ENCODE assay signal across 8 cellular contexts in the genomic region with DNA sequence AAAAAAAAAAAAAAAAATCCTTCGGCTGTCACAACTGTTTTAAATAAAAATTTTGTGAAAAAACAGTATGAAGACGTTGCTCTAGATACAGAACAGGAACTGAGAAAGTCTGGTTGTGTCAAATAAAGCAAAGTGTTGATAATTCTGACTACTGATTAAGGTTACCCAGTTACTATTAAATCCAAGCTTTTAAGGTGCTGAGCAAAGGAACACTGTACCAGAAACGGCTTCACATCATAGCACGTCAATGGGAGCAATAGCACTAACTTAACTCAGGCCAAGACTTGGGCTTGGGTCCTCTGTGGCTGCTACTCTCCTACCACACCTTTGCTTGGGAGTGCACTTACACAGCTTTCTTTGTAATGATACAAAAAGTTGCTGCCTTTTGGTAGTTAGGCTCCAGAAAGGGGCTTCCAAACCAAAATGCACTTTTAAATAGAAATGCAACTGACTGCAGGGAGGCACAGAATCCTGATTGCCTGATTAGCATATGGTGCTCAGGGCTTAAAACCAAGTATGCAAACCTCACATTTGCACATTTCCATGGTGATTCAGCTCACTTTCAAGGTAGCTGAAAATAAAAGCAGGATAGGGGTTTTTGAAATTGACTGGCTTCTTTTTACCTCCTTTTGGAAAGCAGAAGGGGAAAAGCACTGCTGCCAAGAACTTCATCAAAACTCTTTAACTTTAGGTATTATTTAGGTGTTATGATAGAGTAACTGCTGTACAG. TPM values are rescaled to one million over a fixed set of nuclear protein-coding genes. Genes with fewer than 3 reads are reported as not detected.
DNase-seq lines count a peak whose midpoint lies in the region; ATAC-seq and TF ChIP-seq lines count a peak whose summit lies in the region.

No MANE protein-coding gene starts in this region.

- DNase-seq in CD4-positive, CD25-positive, alpha-beta regulatory T cell: peak in 1 of 3 donors; percentile 45
- peak; percentile 76 for DNase-seq in Karpas-422
- DNase-seq in central memory CD8-positive, alpha-beta T cell (ENCODE audit: low spot score in 2 of 2): no peak
- DNase-seq in naive thymus-derived CD8-positive, alpha-beta T cell: no peak
- no peak for DNase-seq in medulla oblongata (ENCODE audit: extremely low spot score)
- no peak for DNase-seq in stimulated activated CD4-positive, alpha-beta T cell treated with anti-CD3 and anti-CD28 coated beads, Interleukin-4, amount 100 ng/mL, for 4 hours
- no peak for DNase-seq in globus pallidus (ENCODE audit: low spot score)
- no peak for DNase-seq in neural progenitor cell (ENCODE audit: low spot score)

- peak overlapping the region; percentile 97 for H3K4me2 ChIP-seq in Karpas-422 (ENCODE audit: low read depth, low read length, poor library complexity, severe bottlenecking)
- H3K4me2 ChIP-seq in neural progenitor cell: no peak overlapping the region

- peak overlapping the region; percentile 99 for H3K4me3 ChIP-seq in CD4-positive, CD25-positive, alpha-beta regulatory T cell (ENCODE audit: low read depth, low read length)
- peak overlapping the region; percentile 9; the same call in 1 of the 2 replicates for H3K4me3 ChIP-seq in Karpas-422 (ENCODE audit: low read length)
- no peak overlapping the region for H3K4me3 ChIP-seq in neural progenitor cell

- peaks cover 76% of the 10 kb centered on the region for H3K4me1 ChIP-seq in CD4-positive, CD25-positive, alpha-beta regulatory T cell (ENCODE audit: control insufficient read depth, insufficient read depth, low read length, poor library complexity, severe bottlenecking)
- H3K4me1 ChIP-seq in Karpas-422 (ENCODE audit: low read length): peaks cover 86% of the 10 kb centered on the region
- H3K4me1 ChIP-seq in neural progenitor cell: peaks cover 38% of the 10 kb centered on the region

- H3K27ac ChIP-seq in CD4-positive, CD25-positive, alpha-beta regulatory T cell (ENCODE audit: insufficient read depth, low read length, poor library complexity, severe bottlenecking): peak overlapping the region; percentile 82
- H3K27ac ChIP-seq in Karpas-422 (ENCODE audit: low read length): peak overlapping the region; percentile 93
- H3K27ac ChIP-seq in neural progenitor cell: no peak overlapping the region

- H3K9ac ChIP-seq in Karpas-422 (ENCODE audit: low read length) (peak overlapping the region; percentile 22), neural progenitor cell (no peak overlapping the region)

- H3K27ac Mint-ChIP-seq in CD4-positive, CD25-positive, alpha-beta regulatory T cell: peak overlapping the region; percentile 88 to 97 (median 97)
- peak overlapping the region; percentile 98 for H3K27ac Mint-ChIP-seq in central memory CD8-positive, alpha-beta T cell (ENCODE audit: low read depth)
- H3K27ac Mint-ChIP-seq in naive thymus-derived CD8-positive, alpha-beta T cell: peak overlapping the region; percentile 89 to 99 (median 96)
- H3K27ac Mint-ChIP-seq in neural progenitor cell: no peak overlapping the region

- H4K20me1 ChIP-seq in Karpas-422 (ENCODE audit: insufficient read depth, low read depth, low read length) (peaks cover 48% of the 10 kb centered on the region), neural progenitor cell (ENCODE audit: low read depth) (peaks cover 64% of the 10 kb centered on the region)

- H3K27me3 ChIP-seq in CD4-positive, CD25-positive, alpha-beta regulatory T cell (ENCODE audit: control insufficient read depth, insufficient read depth, low read length): no peaks in the 10 kb centered on the region
- no peaks in the 10 kb centered on the region for H3K27me3 ChIP-seq in Karpas-422 (ENCODE audit: low read length)
- H3K27me3 ChIP-seq in neural progenitor cell: no peaks in the 10 kb centered on the region

- H3F3A ChIP-seq in neural progenitor cell (ENCODE audit: low read depth): peaks cover 93% of the 10 kb centered on the region

- no peak overlapping the region for H2AFZ ChIP-seq in Karpas-422 (ENCODE audit: low read length)
- H2AFZ ChIP-seq in neural progenitor cell (replicated peaks): no peak overlapping the region

- H3K36me3 ChIP-seq in CD4-positive, CD25-positive, alpha-beta regulatory T cell (ENCODE audit: control insufficient read depth, insufficient read depth, low read length): peaks cover 64% of the 10 kb centered on the region
- H3K36me3 ChIP-seq in Karpas-422 (ENCODE audit: insufficient read depth, low read length) (peaks cover 52% of the 10 kb centered on the region), neural progenitor cell (peaks cover 30% of the 10 kb centered on the region)

- peaks cover 73% of the 10 kb centered on the region for H3K36me3 Mint-ChIP-seq in CD4-positive, CD25-positive, alpha-beta regulatory T cell
- H3K36me3 Mint-ChIP-seq in central memory CD8-positive, alpha-beta T cell (ENCODE audit: insufficient read depth): peaks cover 94% of the 10 kb centered on the region
- peaks cover 31 to 83% (median 58%) of the 10 kb centered on the region in 3 donors for H3K36me3 Mint-ChIP-seq in naive thymus-derived CD8-positive, alpha-beta T cell
- peaks cover 48% of the 10 kb centered on the region for H3K36me3 Mint-ChIP-seq in neural progenitor cell

- TF ChIP-seq CTCF in neural progenitor cell (IDR thresholded peaks at IDR 0.05): no peak

- no peaks in the 10 kb centered on the region for H3K9me3 ChIP-seq in CD4-positive, CD25-positive, alpha-beta regulatory T cell (ENCODE audit: control insufficient read depth in 2 of 2, low read length in 2 of 2)
- H3K9me3 ChIP-seq in Karpas-422 (ENCODE audit: low read length) (no peaks in the 10 kb centered on the region), neural progenitor cell (ENCODE audit: low read depth) (no peaks in the 10 kb centered on the region)

- peaks cover 0 to 2% (median 0%) of the 10 kb centered on the region in 7 donors for H3K9me3 Mint-ChIP-seq in CD4-positive, CD25-positive, alpha-beta regulatory T cell
- no peaks in the 10 kb centered on the region for H3K9me3 Mint-ChIP-seq in central memory CD8-positive, alpha-beta T cell
- H3K9me3 Mint-ChIP-seq in naive thymus-derived CD8-positive, alpha-beta T cell: peaks cover 0 to 4% (median 0%) of the 10 kb centered on the region in 9 donors
- no peaks in the 10 kb centered on the region for H3K9me3 Mint-ChIP-seq in neural progenitor cell

- H3K4me3 Mint-ChIP-seq in CD4-positive, CD25-positive, alpha-beta regulatory T cell: peak overlapping the region; percentile 98 to 100 (median 99)
- H3K4me3 Mint-ChIP-seq in central memory CD8-positive, alpha-beta T cell: peak overlapping the region; percentile 99
- H3K4me3 Mint-ChIP-seq in naive thymus-derived CD8-positive, alpha-beta T cell: peak overlapping the region; percentile 77 to 99 (median 96)
- H3K4me3 Mint-ChIP-seq in neural progenitor cell: no peak overlapping the region

- POLR2A ChIA-PET in naive thymus-derived CD8-positive, alpha-beta T cell (lab: Charles Lee): interaction anchor here (0.6 to 16.4 kb wide), 9 partner anchors 9 to 1287 kb away, joined by 3 to 1195 read pairs (median 3); a partner anchor contains a TSS

- no peak for ATAC-seq in CD4-positive, CD25-positive, alpha-beta regulatory T cell (ENCODE audit: low read depth in 2 of 2)
- ATAC-seq in central memory CD8-positive, alpha-beta T cell (replicated peaks; ENCODE audit: extremely low read depth, poor library complexity, severe bottlenecking): no peak
- no peak for ATAC-seq in naive thymus-derived CD8-positive, alpha-beta T cell

- peaks cover 5 to 67% (median 46%) of the 10 kb centered on the region in 4 donors for H3K4me1 Mint-ChIP-seq in CD4-positive, CD25-positive, alpha-beta regulatory T cell
- H3K4me1 Mint-ChIP-seq in central memory CD8-positive, alpha-beta T cell: peaks cover 70% of the 10 kb centered on the region
- H3K4me1 Mint-ChIP-seq in naive thymus-derived CD8-positive, alpha-beta T cell: peaks cover 32 to 82% (median 64%) of the 10 kb centered on the region in 4 donors
- peaks cover 52% of the 10 kb centered on the region for H3K4me1 Mint-ChIP-seq in neural progenitor cell

- peaks cover 47% of the 10 kb centered on the region for H3K79me2 ChIP-seq in Karpas-422 (ENCODE audit: low read length)
- H3K79me2 ChIP-seq in neural progenitor cell (ENCODE audit: low read depth): peaks cover 97% of the 10 kb centered on the region

- H3K27me3 Mint-ChIP-seq in CD4-positive, CD25-positive, alpha-beta regulatory T cell: peaks cover 5% of the 10 kb centered on the region
- no peaks in the 10 kb centered on the region for H3K27me3 Mint-ChIP-seq in central memory CD8-positive, alpha-beta T cell
- H3K27me3 Mint-ChIP-seq in naive thymus-derived CD8-positive, alpha-beta T cell: no peaks in the 10 kb centered on the region
- H3K27me3 Mint-ChIP-seq in neural progenitor cell (ENCODE audit: insufficient read depth, low read depth): no peaks in the 10 kb centered on the region

- H3K9me2 ChIP-seq in Karpas-422 (replicated peaks; ENCODE audit: insufficient read depth, low read length): no peaks in the 10 kb centered on the region

RNA-seq across cellular contexts. Expression of a gene that starts 6.3 kb away (rescaled TPM):
- total RNA-seq in CD4-positive, CD25-positive, alpha-beta regulatory T cell: 764 TPM
- polyA plus RNA-seq in CD4-positive, CD25-positive, alpha-beta regulatory T cell: 100 to 1,000 TPM; 167 to 209 (median 178) TPM
- total RNA-seq in Karpas-422 (2014; rRNA removed; shearing (Covaris generic); ENCODE audit: low replicate concordance): 141 and 150 TPM in 2 replicates
- total RNA-seq in naive thymus-derived CD8-positive, alpha-beta T cell: 100 to 1,000 TPM; 291 TPM
- polyA plus RNA-seq in naive thymus-derived CD8-positive, alpha-beta T cell: 100 to 1,000 TPM; 125 to 170 (median 146) TPM
- 202 and 232 TPM in 2 replicates for total RNA-seq in neural progenitor cell (ENCODE audit: low replicate concordance)

RNA-seq across cellular contexts. Expression of a gene that starts 23.9 kb away (rescaled TPM):
- total RNA-seq in CD4-positive, CD25-positive, alpha-beta regulatory T cell: 0.12 TPM
- polyA plus RNA-seq in CD4-positive, CD25-positive, alpha-beta regulatory T cell: under 1 TPM in 1 of 4 donors, not detected in 3; 0.22 TPM
- not detected in 2 replicates for total RNA-seq in Karpas-422 (2014; rRNA removed; shearing (Covaris generic); ENCODE audit: low replicate concordance)
- total RNA-seq in naive thymus-derived CD8-positive, alpha-beta T cell: under 1 TPM; 0.16 to 0.29 TPM
- under 1 TPM in 1 of 3 donors, not detected in 2; 0.32 TPM for polyA plus RNA-seq in naive thymus-derived CD8-positive, alpha-beta T cell
- total RNA-seq in neural progenitor cell (ENCODE audit: low replicate concordance): not detected in 2 replicates

RNA-seq across cellular contexts. Expression of a gene that starts 56.3 kb away (rescaled TPM):
- total RNA-seq in CD4-positive, CD25-positive, alpha-beta regulatory T cell: 169 TPM
- 10 to 100 TPM; 41.2 to 61.9 (median 52.4) TPM for polyA plus RNA-seq in CD4-positive, CD25-positive, alpha-beta regulatory T cell
- total RNA-seq in Karpas-422 (2014; rRNA removed; shearing (Covaris generic); ENCODE audit: low replicate concordance): 113 and 121 TPM in 2 replicates
- 100 to 1,000 TPM; 115 to 117 TPM for total RNA-seq in naive thymus-derived CD8-positive, alpha-beta T cell
- polyA plus RNA-seq in naive thymus-derived CD8-positive, alpha-beta T cell: 10 to 100 TPM; 55.2 to 64.4 (median 63.7) TPM
- total RNA-seq in neural progenitor cell (ENCODE audit: low replicate concordance): 133 and 201 TPM in 2 replicates

RNA-seq across cellular contexts. Expression of a gene that starts 57.5 kb away (rescaled TPM):
- not detected for total RNA-seq in CD4-positive, CD25-positive, alpha-beta regulatory T cell
- polyA plus RNA-seq in CD4-positive, CD25-positive, alpha-beta regulatory T cell: under 1 TPM in 1 of 4 donors, not detected in 3; 0.42 TPM
- 0.54 TPM in 1 of 2 replicates, not detected in the other for total RNA-seq in Karpas-422 (2014; rRNA removed; shearing (Covaris generic); ENCODE audit: low replicate concordance)
- total RNA-seq in naive thymus-derived CD8-positive, alpha-beta T cell: 1 to 10 TPM in 1 of 2 experiments, not detected in 1; 1.9 TPM
- polyA plus RNA-seq in naive thymus-derived CD8-positive, alpha-beta T cell: 1 to 10 TPM in 1 of 3 donors, under 1 TPM in 1, not detected in 1; 0.38 to 1.3 TPM
- 0.96 TPM in 1 of 2 replicates, not detected in the other for total RNA-seq in neural progenitor cell (ENCODE audit: low replicate concordance)
